23 cellular contexts compared by ENCODE assay signal in genomic region chr18:74244554-74244953, GRCh38.
"Had no signal": no experiment of that assay in that cellular context is flagged by ENCODE, and none has a peak within 500 bp of the region (broad histone marks: within the 10 kb centered on the region; RNA-seq: fewer than 3 reads in every experiment).

No MANE protein-coding gene starts in this region.

- H3K9me3 ChIP-seq: esophagus muscularis mucosa, gastrocnemius medialis, neutrophil, psoas muscle, right atrium auricular region, sigmoid colon, thoracic aorta, transverse colon had no signal

- ATAC-seq: gastrocnemius medialis; left lobe of liver; naive thymus-derived CD4-positive, alpha-beta T cell; psoas muscle; stimulated activated naive CD8-positive, alpha-beta T cell treated with anti-CD3 and anti-CD28 coated beads, Interleukin-15, amount 100 ng/mL, for 72 hours had no signal

- H3K27me3 ChIP-seq: dorsolateral prefrontal cortex, esophagus muscularis mucosa, gastrocnemius medialis, neutrophil, right atrium auricular region, sigmoid colon, transverse colon had no signal

- H3K27ac ChIP-seq: coronary artery, dorsolateral prefrontal cortex, epithelial cell of prostate, esophagus muscularis mucosa, gastrocnemius medialis, neutrophil, psoas muscle, right atrium auricular region, sigmoid colon, skin epidermis, thoracic aorta, transverse colon had no signal

- DNase-seq: dorsolateral prefrontal cortex; effector memory CD4-positive, alpha-beta T cell; gastrocnemius medialis; glutamatergic neuron; islet precursor cell; mammary epithelial cell; naive thymus-derived CD4-positive, alpha-beta T cell; psoas muscle; sigmoid colon; stimulated activated CD4-positive, alpha-beta T cell treated with anti-CD3 and anti-CD28 coated beads, Interleukin-2, amount 100 ng/mL, for 24 hours; stimulated activated CD4-positive, alpha-beta T cell treated with anti-CD3 and anti-CD28 coated beads, Interleukin-4, amount 100 ng/mL, for 4 hours; stimulated activated naive B cell treated with anti-CD40 and anti-IgM and Interleukin-4, amounts not matched to agents 10 μg/mL and 1 μg/mL and 100 μg/mL, for 72 hours; stimulated activated naive CD8-positive, alpha-beta T cell treated with anti-CD3 and anti-CD28 coated beads, Interleukin-15, amount 100 ng/mL, for 72 hours; transverse colon had no signal

- H3K36me3 ChIP-seq: esophagus muscularis mucosa, gastrocnemius medialis, neutrophil, right atrium auricular region, sigmoid colon, thoracic aorta, transverse colon had no signal

- FAIRE-seq: endometrium had no signal

- H3K4me3 ChIP-seq: coronary artery, dorsolateral prefrontal cortex, esophagus muscularis mucosa, gastrocnemius medialis, psoas muscle, right atrium auricular region, sigmoid colon, skin epidermis, thoracic aorta, transverse colon had no signal

- H3K4me1 ChIP-seq: esophagus muscularis mucosa, gastrocnemius medialis, psoas muscle, right atrium auricular region, sigmoid colon had no signal
